ENCODE assay signal across 9 cellular contexts in the genomic region with DNA sequence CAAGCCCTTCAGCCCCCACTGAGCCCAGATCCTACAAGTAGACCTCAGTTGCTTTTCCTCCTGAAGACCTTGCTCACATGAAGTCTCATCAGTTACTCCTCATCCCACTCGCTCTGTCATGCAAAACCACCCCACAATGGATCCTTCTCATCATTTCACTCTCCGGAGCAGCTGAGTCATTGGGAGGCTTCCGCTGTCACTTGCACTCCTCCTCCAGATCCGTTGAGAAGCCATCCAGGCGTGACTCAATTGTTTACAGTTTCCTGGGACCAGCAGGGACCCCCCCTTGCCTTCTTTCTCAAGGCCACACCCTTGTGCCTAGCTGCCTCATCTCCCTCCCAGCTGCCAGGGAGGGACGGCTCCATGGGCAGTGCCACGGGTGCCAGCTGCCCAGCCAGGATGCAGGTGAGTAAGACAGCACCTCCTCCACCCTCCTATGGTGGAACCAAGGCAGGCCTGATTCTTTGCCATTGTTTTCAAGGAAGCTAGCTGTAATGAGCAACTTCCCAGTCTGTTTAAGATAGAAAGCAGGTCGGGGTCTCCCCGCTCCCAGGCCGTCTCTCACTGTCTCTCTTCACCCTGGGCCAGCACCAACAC. TPM values are rescaled to one million over a fixed set of nuclear protein-coding genes. Genes with fewer than 3 reads are reported as not detected.
DNase-seq lines count a peak whose midpoint lies in the region; ATAC-seq, FAIRE-seq and TF ChIP-seq lines count a peak whose summit lies in the region.
"Had no signal": no experiment of that assay in that cellular context is flagged by ENCODE, and none has a peak within 500 bp of the region (broad histone marks: within the 10 kb centered on the region; RNA-seq: fewer than 3 reads in every experiment).

No MANE protein-coding gene starts in this region.

- H3K79me2 ChIP-seq in GM12878 (ENCODE audit: control insufficient read depth, insufficient read depth, low read length) = peaks cover 28% of the 10 kb centered on the region

- no peak for TF ChIP-seq POLR2A in GM12878 (IDR thresholded peaks at IDR 0.05; ENCODE audit: low read depth, low read length)

- peak; percentile 35 for FAIRE-seq in GM12878 (lab: Jason Lieb, UNC)

- CTCF ChIA-PET in activated naive CD4-positive, alpha-beta T cell treated with anti-CD3 and anti-CD28 coated beads, Interleukin-2, amount 10 ng/mL, durations not matched to agents 7 days and 5 days (lab: Charles Lee) = interaction anchor here (14.2 kb wide), 1 partner anchor 78 kb away, joined by 193 read pairs; no protein-coding TSS in a partner anchor
- CTCF ChIA-PET in GM12878 (lab: Yijun Ruan, JAX) = interaction anchor here (0.8 to 1.6 kb wide), 5 partner anchors 8 to 79 kb away, joined by 3 to 4 read pairs (median 3); no protein-coding TSS in a partner anchor

- RAD21 ChIA-PET in GM12878 (lab: Charles Lee; ENCODE audit: unreplicated experiment) = no interaction called here

- peaks cover 38% of the 10 kb centered on the region for H3K4me1 Mint-ChIP-seq in activated naive CD4-positive, alpha-beta T cell treated with anti-CD3 and anti-CD28 coated beads, Interleukin-2, amount 10 ng/mL, durations not matched to agents 7 days and 5 days

- TF ChIP-seq CTCF in GM12878 (IDR thresholded peaks at IDR 0.05 in 2 of 3, conservative IDR thresholded peaks at IDR 0.05 in 1 of 3; ENCODE audit: control insufficient read depth in 2 of 3, extremely low read depth in 1 of 3, insufficient read depth in 1 of 3, low read depth in 3 of 3, low read length in 3 of 3) (no peak), omental fat pad (IDR thresholded peaks at IDR 0.05) (no peak)

- no TSS peak for BruUV-seq in GM12878 (replicated peaks; lab: Mats Ljungman, UMichigan)

- intact Hi-C loops in GM12878 (cut with micrococcal nuclease; ENCODE audit: unreplicated experiment) = no loop called here

- peaks cover 3% of the 10 kb centered on the region for H3K36me3 Mint-ChIP-seq in activated naive CD4-positive, alpha-beta T cell treated with anti-CD3 and anti-CD28 coated beads, Interleukin-2, amount 10 ng/mL, durations not matched to agents 7 days and 5 days

- DNase-seq in activated naive CD4-positive, alpha-beta T cell treated with Interleukin-2 at 50 U/mL for 16 hours = peak; percentile 80
- DNase-seq in activated naive CD4-positive, alpha-beta T cell treated with anti-CD3 and anti-CD28 coated beads, Interleukin-2, amount 10 ng/mL, durations not matched to agents 7 days and 5 days = no peak
- DNase-seq in RKO (ENCODE audit: low spot score) = peak; percentile 74
- DNase-seq in GM12878 (ENCODE audit: low read depth, low spot score) = no peak
- DNase-seq in occipital lobe (lab: John Stamatoyannopoulos, UW) = peak; percentile 31
- no peak for DNase-seq in substantia nigra (lab: John Stamatoyannopoulos, UW)
- no peak for DNase-seq in omental fat pad (ENCODE audit: low spot score)

- no peak overlapping the region for H3K4me3 Mint-ChIP-seq in activated naive CD4-positive, alpha-beta T cell treated with anti-CD3 and anti-CD28 coated beads, Interleukin-2, amount 10 ng/mL, durations not matched to agents 7 days and 5 days

- no peaks in the 10 kb centered on the region for H3K9me3 Mint-ChIP-seq in activated naive CD4-positive, alpha-beta T cell treated with anti-CD3 and anti-CD28 coated beads, Interleukin-2, amount 10 ng/mL, durations not matched to agents 7 days and 5 days

- no peak overlapping the region for H3K27ac Mint-ChIP-seq in activated naive CD4-positive, alpha-beta T cell treated with anti-CD3 and anti-CD28 coated beads, Interleukin-2, amount 10 ng/mL, durations not matched to agents 7 days and 5 days

- peaks cover 24% of the 10 kb centered on the region for H3K27me3 Mint-ChIP-seq in activated naive CD4-positive, alpha-beta T cell treated with anti-CD3 and anti-CD28 coated beads, Interleukin-2, amount 10 ng/mL, durations not matched to agents 7 days and 5 days

- H3K27me3 ChIP-seq in GM12878 (replicated peaks in 1 of 2; ENCODE audit: control insufficient read depth in 2 of 2, insufficient read depth in 2 of 2, low read length in 1 of 2) = no peaks in the 10 kb centered on the region

- H3K4me1 ChIP-seq in GM12878 (ENCODE audit: control insufficient read depth, insufficient read depth, low read length) = peaks cover 8% of the 10 kb centered on the region

- SMC1A ChIA-PET in GM12878 (lab: Charles Lee; ENCODE audit: uncharacterized antibody, unreplicated experiment) = interaction anchor here (0.5 to 7.8 kb wide), 2 partner anchors 9 to 15 kb away, joined by 3 to 59 read pairs; a partner anchor contains a TSS

- ATAC-seq in GM12878 (no peak), HG03159 (IDR thresholded peaks at IDR 0.05; ENCODE audit: unreplicated experiment) (no peak), omental fat pad (ENCODE audit: low FRiP score) (no peak)
- ATAC-seq: right cardiac atrium had no signal

- no peak overlapping the region for H3K9ac ChIP-seq in GM12878 (ENCODE audit: control insufficient read depth, insufficient read depth, low read length)

- H3K4me3 ChIP-seq in GM12878 = no peak overlapping the region

- H3K27ac ChIP-seq in GM12878 (ENCODE audit: control insufficient read depth, insufficient read depth) (no peak overlapping the region), substantia nigra (ENCODE audit: low read depth, low read length, poor library complexity, severe bottlenecking) (no peak overlapping the region)

- 52% methylated on average over 10 of the region's 10 CpGs for WGBS in GM12878 (ENCODE audit: insufficient coverage, insufficient replicate concordance, low lambda C conversion rate, missing lambda C conversion rate)

- no peaks in the 10 kb centered on the region for H3K9me3 ChIP-seq in GM12878 (replicated peaks; ENCODE audit: control insufficient read depth, insufficient read depth, low read length)

- in situ Hi-C loops in GM12878 (cut with MboI) = no loop called here

- no peak for TF ChIP-seq EP300 in GM12878 (IDR thresholded peaks at IDR 0.05; ENCODE audit: borderline replicate concordance in 1 of 2, control insufficient read depth in 1 of 2, low read depth in 2 of 2, low read length in 2 of 2)

- H2AFZ ChIP-seq in GM12878 (ENCODE audit: control insufficient read depth, low read depth, low read length) = no peak overlapping the region

- no peak overlapping the region for H3K4me2 ChIP-seq in GM12878 (ENCODE audit: control insufficient read depth, insufficient read depth)

- H3K36me3 ChIP-seq in GM12878 (ENCODE audit: control insufficient read depth in 2 of 2, insufficient read depth in 2 of 2, low read length in 1 of 2) = peaks cover 23 to 40% of the 10 kb centered on the region in 2 experiments

- POLR2A ChIA-PET in GM12878 (lab: Charles Lee) = no interaction called here

- peaks cover 4% of the 10 kb centered on the region; the same call in 1 of the 2 replicates for H4K20me1 ChIP-seq in GM12878 (ENCODE audit: control insufficient read depth, insufficient read depth)

- no peak for TF ChIP-seq RAD21 in GM12878 (IDR thresholded peaks at IDR 0.05; ENCODE audit: insufficient read depth, low read depth, low read length)

RNA-seq across cellular contexts. Expression of a gene that starts 16.3 kb away (rescaled TPM):
- 20.6 and 24.6 TPM in 2 replicates for total RNA-seq in GM12878 (2013; cell fraction: nucleolus; rRNA removed)
- 11.2 and 12.3 TPM in 2 replicates for total RNA-seq in GM12878 (2014; rRNA removed)
- total RNA-seq in GM12878 (2014; rRNA removed; fragmentation: Illumina TruSeq; extraction: Trizol) = 18.1 and 19.2 TPM in 2 replicates
- total RNA-seq in GM12878 (2021) = 26.8 and 30.1 TPM in 2 replicates
- polyA plus RNA-seq in GM12878 (2011; ENCODE audit: low read depth) = 12.4 TPM
- polyA plus RNA-seq in GM12878 (2011; rRNA removed) = 16.5 and 26.9 TPM in 2 replicates
- 26.5 and 38.7 TPM in 2 replicates for polyA plus RNA-seq in GM12878 (2011; cell fraction: cytosol; rRNA removed)
- polyA plus RNA-seq in GM12878 (2011; cell fraction: nucleus; rRNA removed) = 39.0 and 48.7 TPM in 2 replicates
- polyA plus RNA-seq in GM12878 (2012) = 17.2 and 17.7 TPM in 2 replicates
- polyA plus RNA-seq in GM12878 (2014; fragmentation: Illumina TruSeq; extraction: Trizol) = 20.4 and 24.4 TPM in 2 replicates
- polyA plus RNA-seq in GM12878 (2014; fragmentation: Nextera tagmentation; extraction: Ambion mirVana) = 1 to 10 TPM; 2.1 to 5.5 TPM
- polyA plus RNA-seq in GM12878 (2014; rRNA removed) = 23.4 and 23.5 TPM in 2 replicates
- polyA plus RNA-seq in GM12878 (2016; fragmentation: Nextera tagmentation; extraction: Ambion mirVana) = 10 to 100 TPM; 12.6 to 13.2 TPM
- polyA minus RNA-seq in GM12878 (2011; rRNA and poly(A)+ RNA removed) = 60.8 and 66.5 TPM in 2 replicates
- polyA minus RNA-seq in GM12878 (2011; cell fraction: cytosol; rRNA and poly(A)+ RNA removed) = 6.0 and 6.2 TPM in 2 replicates
- polyA minus RNA-seq in GM12878 (2011; cell fraction: nucleus; rRNA and poly(A)+ RNA removed) = 10.9 and 19.2 TPM in 2 replicates
- not detected for total RNA-seq in occipital lobe
- total RNA-seq in omental fat pad = under 1 TPM in 2 of 4 donors, not detected in 2; 0.12 to 0.19 TPM
- polyA plus RNA-seq: right cardiac atrium had no signal

RNA-seq across cellular contexts. Expression of a gene that starts 44.0 kb away (rescaled TPM):
- 42.5 and 42.9 TPM in 2 replicates for total RNA-seq in GM12878 (2013; cell fraction: nucleolus; rRNA removed)
- total RNA-seq in GM12878 (2014; rRNA removed) (110 and 131 TPM in 2 replicates), GM12878 (2014; rRNA removed; fragmentation: Illumina TruSeq; extraction: Trizol) (102 and 110 TPM in 2 replicates), GM12878 (2021) (155 and 167 TPM in 2 replicates), occipital lobe (112 TPM), omental fat pad (10 to 100 TPM; 17.9 to 35.9 (median 28.8) TPM)
- polyA plus RNA-seq in GM12878 (2011; ENCODE audit: low read depth) = 46.6 TPM
- polyA plus RNA-seq in GM12878 (2011; rRNA removed) (57.5 and 96.3 TPM in 2 replicates), GM12878 (2014; fragmentation: Illumina TruSeq; extraction: Trizol) (82.9 and 170 TPM in 2 replicates), GM12878 (2014; fragmentation: Nextera tagmentation; extraction: Ambion mirVana) (10 to 100 TPM in 1 of 2 experiments, 1 to 10 TPM in 1; 5.4 to 16.9 TPM), GM12878 (2014; rRNA removed) (185 and 204 TPM in 2 replicates), GM12878 (2016; fragmentation: Nextera tagmentation; extraction: Ambion mirVana) (100 to 1,000 TPM; 191 to 195 TPM)
- polyA plus RNA-seq in GM12878 (2011; cell fraction: cytosol; rRNA removed) = 139 and 172 TPM in 2 replicates
- 53.0 and 55.2 TPM in 2 replicates for polyA plus RNA-seq in GM12878 (2011; cell fraction: nucleus; rRNA removed)
- polyA plus RNA-seq in GM12878 (2012) = 79.4 and 173 TPM in 2 replicates
- polyA minus RNA-seq in GM12878 (2011; rRNA and poly(A)+ RNA removed) = 118 and 121 TPM in 2 replicates
- 26.1 and 33.1 TPM in 2 replicates for polyA minus RNA-seq in GM12878 (2011; cell fraction: cytosol; rRNA and poly(A)+ RNA removed)
- 5.1 and 9.5 TPM in 2 replicates for polyA minus RNA-seq in GM12878 (2011; cell fraction: nucleus; rRNA and poly(A)+ RNA removed)

Comparison
In these comparisons a context has a peak if more than half of its experiments do, and no peak if none do; other contexts are left out.
1. DNase-seq: peak in activated naive CD4-positive, alpha-beta T cell treated with Interleukin-2 at 50 U/mL for 16 hours (single experiment), RKO (single experiment) and occipital lobe (single experiment); none in activated naive CD4-positive, alpha-beta T cell treated with anti-CD3 and anti-CD28 coated beads, Interleukin-2, amount 10 ng/mL, durations not matched to agents 7 days and 5 days (single experiment), GM12878 (single experiment), substantia nigra (0 of 49) and omental fat pad (single experiment).
2. RNA of a gene that starts 16.3 kb away (total RNA-seq): 11.2 to 30.1 TPM in GM12878; 0.12 to 0.19 TPM in omental fat pad and not detected in occipital lobe (single experiment); every median in the first group is over 10 times any median in the second.